In genomic region chr1:235145639-235146038, GRCh38 we compare ENCODE assay signal across 23 cellular contexts. TPM values are rescaled to one million over a fixed set of nuclear protein-coding genes. Genes with fewer than 3 reads are reported as not detected.
DNase-seq lines count a peak whose midpoint lies in the region; ATAC-seq, FAIRE-seq and TF ChIP-seq lines count a peak whose summit lies in the region.
"Had no signal": no experiment of that assay in that cellular context is flagged by ENCODE, and none has a peak within 500 bp of the region (broad histone marks: within the 10 kb centered on the region; RNA-seq: fewer than 3 reads in every experiment).

No MANE protein-coding gene starts in this region.

- H3K4me1 Mint-ChIP-seq in activated CD4-positive, alpha-beta T cell treated with anti-CD3 and anti-CD28 coated beads, Interleukin-2, amount 10 ng/mL, durations not matched to agents 24 days and 14 days = peaks cover 11% of the 10 kb centered on the region
- H3K4me1 Mint-ChIP-seq in endodermal cell (no peaks in the 10 kb centered on the region), neural progenitor cell (no peaks in the 10 kb centered on the region)

- no peaks in the 10 kb centered on the region for H3F3A ChIP-seq in neural progenitor cell (ENCODE audit: low read depth)

- peak; percentile 91 for ATAC-seq in HepG2
- ATAC-seq in right lobe of liver = no peak
- ATAC-seq in GM18868 (IDR thresholded peaks at IDR 0.05; ENCODE audit: unreplicated experiment) = no peak
- ATAC-seq: CD8-positive, alpha-beta T cell had no signal

- H3K36me3 ChIP-seq in HepG2 (replicated peaks in 1 of 2; ENCODE audit: control insufficient read depth in 1 of 2, insufficient read depth in 2 of 2, low read length in 2 of 2) (peaks cover 17 to 55% of the 10 kb centered on the region in 2 experiments), right lobe of liver (peaks cover 0 to 57% (median 19%) of the 10 kb centered on the region in 4 donors), endodermal cell (ENCODE audit: control insufficient read depth, insufficient read depth, low read length) (peaks cover 88% of the 10 kb centered on the region), thyroid gland (peaks cover 15 to 33% of the 10 kb centered on the region in 2 donors), neural progenitor cell (peaks cover 10% of the 10 kb centered on the region)

- TF ChIP-seq POLR2A in HepG2 (IDR thresholded peaks at IDR 0.05; ENCODE audit: insufficient read depth in 1 of 2, low read depth in 2 of 2, low read length in 2 of 2) (no peak), right lobe of liver (IDR thresholded peaks at IDR 0.05) (no peak), thyroid gland (IDR thresholded peaks at IDR 0.05) (no peak)

- POLR2A ChIA-PET in HepG2 (lab: Yijun Ruan, JAX) = interaction anchor here (1.1 to 2.5 kb wide), 4 partner anchors 8 to 16 kb away, joined by 3 to 9 read pairs (median 6); partner anchors contain the start of genes RBM34 and TOMM20

- in situ Hi-C loops in HepG2 (cut with HindIII; ENCODE audit: extremely low pct_ligation_motif_present, low pct_unique_long_range_greater_than_20kb) = no loop called here

- H3K27me3 ChIP-seq in HepG2 (ENCODE audit: control insufficient read depth in 1 of 2, insufficient read depth in 2 of 2, low read length in 2 of 2) (no peaks in the 10 kb centered on the region), right lobe of liver (no peaks in the 10 kb centered on the region), endodermal cell (ENCODE audit: control insufficient read depth, insufficient read depth, low read length, poor library complexity, severe bottlenecking) (no peaks in the 10 kb centered on the region), thyroid gland (no peaks in the 10 kb centered on the region), neural progenitor cell (no peaks in the 10 kb centered on the region)
- H3K27me3 ChIP-seq: BLaER1 treated with 17β-estradiol and CSF1 and Interleukin-3, amounts not matched to agents 10 nM and 100 nM had no signal

- peak overlapping the region; percentile 69 for H3K27ac Mint-ChIP-seq in activated CD4-positive, alpha-beta T cell treated with anti-CD3 and anti-CD28 coated beads, Interleukin-2, amount 10 ng/mL, durations not matched to agents 24 days and 14 days
- H3K27ac Mint-ChIP-seq in endodermal cell (peak overlapping the region; percentile 44), neural progenitor cell (no peak overlapping the region)
- H3K27ac Mint-ChIP-seq: B cell; CD4-positive, alpha-beta T cell; CD8-positive, alpha-beta T cell had no signal

- H3K4me3 ChIP-seq in HepG2 (replicated peaks in 1 of 3; ENCODE audit: insufficient read depth in 1 of 3, low read depth in 2 of 3, low read length in 3 of 3) = no peak overlapping the region
- no peak overlapping the region for H3K4me3 ChIP-seq in right lobe of liver
- H3K4me3 ChIP-seq in endodermal cell (ENCODE audit: low read length) = no peak overlapping the region
- H3K4me3 ChIP-seq in thyroid gland (replicated peaks in 1 of 3) = no peak overlapping the region
- no peak overlapping the region for H3K4me3 ChIP-seq in neural progenitor cell
- H3K4me3 ChIP-seq: A549; BLaER1 treated with 17β-estradiol and CSF1 and Interleukin-3, amounts not matched to agents 10 nM and 100 nM had no signal

- WGBS in HepG2 (ENCODE audit: low lambda C conversion rate) = 53% methylated on average over 6 of the region's 6 CpGs
- WGBS in right lobe of liver (ENCODE audit: insufficient coverage, low coverage, low lambda C conversion rate, missing lambda C conversion rate) = 84% methylated on average over 6 of the region's 6 CpGs
- WGBS in endodermal cell (ENCODE audit: insufficient coverage in 1 of 2, insufficient read length in 1 of 2), 2 experiments = 95 to 97% methylated on average over 5 to 6 of the region's 6 CpGs
- 55 to 64% methylated on average over 6 of the region's 6 CpGs for WGBS in thyroid gland, 2 donors

- intact Hi-C loops in activated CD4-positive, alpha-beta T cell treated with anti-CD3 and anti-CD28 coated beads, Interleukin-2, amount 10 ng/mL, durations not matched to agents 24 days and 14 days (cut with micrococcal nuclease) = no loop called here
- intact Hi-C loops in HepG2 (cut with micrococcal nuclease; ENCODE audit: unreplicated experiment) = no loop called here
- intact Hi-C loops in right lobe of liver (cut with DNase I) = no loop called here
- intact Hi-C loops in thyroid gland (cut with DNase I) = no loop called here

- H2AFZ ChIP-seq in HepG2 (ENCODE audit: low read length) (no peak overlapping the region), neural progenitor cell (replicated peaks) (no peak overlapping the region)

- no peaks in the 10 kb centered on the region for H3K9me3 Mint-ChIP-seq in activated CD4-positive, alpha-beta T cell treated with anti-CD3 and anti-CD28 coated beads, Interleukin-2, amount 10 ng/mL, durations not matched to agents 24 days and 14 days
- H3K9me3 Mint-ChIP-seq in endodermal cell (peaks cover 6% of the 10 kb centered on the region), neural progenitor cell (no peaks in the 10 kb centered on the region)
- H3K9me3 Mint-ChIP-seq: CD4-positive, alpha-beta T cell; CD8-positive, alpha-beta T cell had no signal

- H3K9ac ChIP-seq in HepG2 (ENCODE audit: insufficient read depth, low read depth, low read length) = no peak overlapping the region
- no peak overlapping the region for H3K9ac ChIP-seq in endodermal cell (ENCODE audit: extremely low read depth, low read length, poor library complexity, severe bottlenecking)
- no peak overlapping the region for H3K9ac ChIP-seq in neural progenitor cell
- H3K9ac ChIP-seq: BLaER1 treated with 17β-estradiol and CSF1 and Interleukin-3, amounts not matched to agents 10 nM and 100 nM had no signal

- H4K20me1 ChIP-seq in HepG2 (ENCODE audit: insufficient read depth, low read length) = no peaks in the 10 kb centered on the region
- H4K20me1 ChIP-seq in neural progenitor cell (ENCODE audit: low read depth) = no peaks in the 10 kb centered on the region

- H3K27ac ChIP-seq in HepG2 (ENCODE audit: extremely low read length, insufficient read depth, low read length) (peak overlapping the region; percentile 54), right lobe of liver (no peak overlapping the region), endodermal cell (ENCODE audit: low read depth, low read length) (no peak overlapping the region), thyroid gland (peak overlapping the region in 1 of 3 donors; percentile 52), neural progenitor cell (no peak overlapping the region)
- H3K27ac ChIP-seq: 22Rv1; A549; BLaER1 treated with 17β-estradiol and CSF1 and Interleukin-3, amounts not matched to agents 10 nM and 100 nM; C4-2B had no signal

- H3K4me2 ChIP-seq in HepG2 (ENCODE audit: low read depth, low read length) = peak overlapping the region; percentile 29; the same call in 1 of the 2 replicates
- no peak overlapping the region for H3K4me2 ChIP-seq in neural progenitor cell
- H3K4me2 ChIP-seq: A549; BLaER1 treated with 17β-estradiol and CSF1 and Interleukin-3, amounts not matched to agents 10 nM and 100 nM had no signal

- H3K27me3 Mint-ChIP-seq in activated CD4-positive, alpha-beta T cell treated with anti-CD3 and anti-CD28 coated beads, Interleukin-2, amount 10 ng/mL, durations not matched to agents 24 days and 14 days = no peaks in the 10 kb centered on the region
- no peaks in the 10 kb centered on the region for H3K27me3 Mint-ChIP-seq in endodermal cell (ENCODE audit: insufficient read depth)
- no peaks in the 10 kb centered on the region for H3K27me3 Mint-ChIP-seq in neural progenitor cell (ENCODE audit: insufficient read depth, low read depth)
- H3K27me3 Mint-ChIP-seq: B cell; CD4-positive, alpha-beta T cell had no signal

- peak; percentile 39 for FAIRE-seq in HepG2 (lab: Jason Lieb, UNC)
- FAIRE-seq: A549, D721Med, G401.6, GM19239 had no signal

- DNase-seq in activated CD4-positive, alpha-beta T cell treated with anti-CD3 and anti-CD28 coated beads, Interleukin-2, amount 10 ng/mL, durations not matched to agents 24 days and 14 days = no peak
- DNase-seq in activated CD4-positive, alpha-beta T cell treated with anti-CD3 and anti-CD28 coated beads for 4 hours = no peak
- DNase-seq in HepG2 (ENCODE audit: low spot score) (no peak), right lobe of liver (no peak), endodermal cell (no peak), thyroid gland (peak; percentile 73 to 74), neural progenitor cell (ENCODE audit: low spot score) (no peak)
- DNase-seq: AML-193; Caco-2; Calu3; CD4-positive, alpha-beta T cell; CD8-positive, alpha-beta T cell; DMS79 treated with DMSO at 0.1 percent for 48 hours; GF-D8 had no signal

- BruUV-seq in HepG2 (replicated peaks; lab: Mats Ljungman, UMichigan) = no TSS peak

- no peak overlapping the region for H3K4me3 Mint-ChIP-seq in activated CD4-positive, alpha-beta T cell treated with anti-CD3 and anti-CD28 coated beads, Interleukin-2, amount 10 ng/mL, durations not matched to agents 24 days and 14 days
- H3K4me3 Mint-ChIP-seq in endodermal cell = no peak overlapping the region
- H3K4me3 Mint-ChIP-seq in neural progenitor cell = no peak overlapping the region
- H3K4me3 Mint-ChIP-seq: B cell; CD4-positive, alpha-beta T cell; CD8-positive, alpha-beta T cell had no signal

- TF ChIP-seq RAD21 in HepG2 (CRISPR knock-in tag; IDR thresholded peaks at IDR 0.05) = no peak

- H3K9me3 ChIP-seq in HepG2 (ENCODE audit: low read length) (no peaks in the 10 kb centered on the region), right lobe of liver (no peaks in the 10 kb centered on the region), endodermal cell (ENCODE audit: control insufficient read depth, low read length) (peaks cover 6% of the 10 kb centered on the region), thyroid gland (no peaks in the 10 kb centered on the region), neural progenitor cell (ENCODE audit: low read depth) (no peaks in the 10 kb centered on the region)
- H3K9me3 ChIP-seq: A549, Caco-2 had no signal

- peaks cover 53% of the 10 kb centered on the region for H3K36me3 Mint-ChIP-seq in activated CD4-positive, alpha-beta T cell treated with anti-CD3 and anti-CD28 coated beads, Interleukin-2, amount 10 ng/mL, durations not matched to agents 24 days and 14 days (ENCODE audit: low read depth)
- peaks cover 85% of the 10 kb centered on the region for H3K36me3 Mint-ChIP-seq in endodermal cell (ENCODE audit: low read depth)
- H3K36me3 Mint-ChIP-seq in neural progenitor cell = peaks cover 31% of the 10 kb centered on the region

- TF ChIP-seq EP300 in HepG2 (IDR thresholded peaks at IDR 0.05; ENCODE audit: low read depth in 2 of 2, low read length in 2 of 2) (no peak), HepG2 (CRISPR knock-in tag; IDR thresholded peaks at IDR 0.05; ENCODE audit: borderline replicate concordance) (no peak)

- TF ChIP-seq CTCF in HepG2 (CRISPR knock-in tag; IDR thresholded peaks at IDR 0.05) = no peak
- TF ChIP-seq CTCF in right lobe of liver (IDR thresholded peaks at IDR 0.05) = no peak
- no peak for TF ChIP-seq CTCF in endodermal cell (conservative IDR thresholded peaks at IDR 0.05)
- no peak for TF ChIP-seq CTCF in thyroid gland (IDR thresholded peaks at IDR 0.05)
- no peak for TF ChIP-seq CTCF in neural progenitor cell (IDR thresholded peaks at IDR 0.05)

- H3K4me1 ChIP-seq in HepG2 (ENCODE audit: insufficient read depth, low read length) = peaks cover 14% of the 10 kb centered on the region
- no peaks in the 10 kb centered on the region for H3K4me1 ChIP-seq in right lobe of liver
- no peaks in the 10 kb centered on the region for H3K4me1 ChIP-seq in endodermal cell (ENCODE audit: control insufficient read depth, insufficient read depth, low read length)
- H3K4me1 ChIP-seq in thyroid gland = peaks cover 0 to 11% of the 10 kb centered on the region in 2 donors
- H3K4me1 ChIP-seq in neural progenitor cell = no peaks in the 10 kb centered on the region
- H3K4me1 ChIP-seq: A549; BLaER1 treated with 17β-estradiol and CSF1 and Interleukin-3, amounts not matched to agents 10 nM and 100 nM; Caco-2 had no signal

- CTCF ChIA-PET in HepG2 (lab: Yijun Ruan, JAX; ENCODE audit: low intra/inter-chr PET ratio, low total read pairs) = no interaction called here

- H3K79me2 ChIP-seq in HepG2 (ENCODE audit: insufficient read depth, low read length) (peaks cover 9% of the 10 kb centered on the region), neural progenitor cell (ENCODE audit: low read depth) (peaks cover 10% of the 10 kb centered on the region)

RNA-seq across cellular contexts. Expression of gene RBM34, which starts 15.4 kb away (rescaled TPM):
- 123 and 135 TPM in 2 replicates for total RNA-seq in activated CD4-positive, alpha-beta T cell treated with anti-CD3 and anti-CD28 coated beads, Interleukin-2, amount 10 ng/mL, durations not matched to agents 24 days and 14 days
- 73.0 and 105 TPM in 2 replicates for total RNA-seq in HepG2 (2016; rRNA removed; fragmentation: Illumina TruSeq; extraction: Trizol)
- 20.7 and 28.7 TPM in 2 replicates for total RNA-seq in HepG2 (2016; cell fraction: cytosol; rRNA removed; fragmentation: Illumina TruSeq; extraction: Trizol; ENCODE audit: low read depth)
- 75.9 and 117 TPM in 2 replicates for total RNA-seq in HepG2 (2016; cell fraction: insoluble cytoplasmic fraction; rRNA removed; fragmentation: Illumina TruSeq; extraction: Trizol)
- 40.3 and 46.0 TPM in 2 replicates for total RNA-seq in HepG2 (2016; cell fraction: membrane; rRNA removed; fragmentation: Illumina TruSeq; extraction: Trizol)
- 53.9 and 58.5 TPM in 2 replicates for total RNA-seq in HepG2 (2016; cell fraction: nucleus; rRNA removed; fragmentation: Illumina TruSeq; extraction: Trizol)
- polyA plus RNA-seq in HepG2 (2011; rRNA removed) = 29.5 and 34.7 TPM in 2 replicates
- polyA plus RNA-seq in HepG2 (2011; cell fraction: cytosol; rRNA removed) = 33.1 and 35.4 TPM in 2 replicates
- 17.2 and 19.6 TPM in 2 replicates for polyA plus RNA-seq in HepG2 (2011; cell fraction: nucleus; rRNA removed)
- polyA plus RNA-seq in HepG2 (2012) = 66.2 and 93.3 TPM in 2 replicates
- 25.6 and 27.5 TPM in 2 replicates for polyA plus RNA-seq in HepG2 (2016; cell fraction: cytosol; fragmentation: Illumina TruSeq; extraction: Trizol; ENCODE audit: low read depth)
- 124 and 129 TPM in 2 replicates for polyA plus RNA-seq in HepG2 (2016; cell fraction: insoluble cytoplasmic fraction; fragmentation: Illumina TruSeq; extraction: Trizol; ENCODE audit: low read depth)
- 42.1 and 46.7 TPM in 2 replicates for polyA plus RNA-seq in HepG2 (2016; cell fraction: membrane; fragmentation: Illumina TruSeq; extraction: Trizol; ENCODE audit: low read depth)
- 66.9 and 70.6 TPM in 2 replicates for polyA plus RNA-seq in HepG2 (2016; cell fraction: nucleus; fragmentation: Illumina TruSeq; extraction: Trizol; ENCODE audit: insufficient read depth, low read depth)
- polyA minus RNA-seq in HepG2 (2011; rRNA and poly(A)+ RNA removed; ENCODE audit: low replicate concordance) = 14.6 and 22.5 TPM in 2 replicates
- 9.6 and 17.9 TPM in 2 replicates for polyA minus RNA-seq in HepG2 (2011; cell fraction: cytosol; rRNA and poly(A)+ RNA removed)
- 50.9 and 51.7 TPM in 2 replicates for polyA minus RNA-seq in HepG2 (2011; cell fraction: nucleus; rRNA and poly(A)+ RNA removed)
- total RNA-seq in right lobe of liver = 10 to 100 TPM; 16.6 to 37.7 (median 24.7) TPM
- 100 to 1,000 TPM; 104 to 127 TPM for total RNA-seq in endodermal cell
- polyA plus RNA-seq in endodermal cell (2013, experiment 1 of 2) = 60.1 TPM
- 61.4 TPM for polyA plus RNA-seq in endodermal cell (2013, experiment 2 of 2)
- total RNA-seq in thyroid gland = 10 to 100 TPM; 25.4 to 67.9 (median 53.1) TPM
- 90.4 and 107 TPM in 2 replicates for total RNA-seq in neural progenitor cell (ENCODE audit: low replicate concordance)

RNA-seq across cellular contexts. Expression of gene TOMM20, which starts 17.0 kb away (rescaled TPM):
- 119 and 140 TPM in 2 replicates for total RNA-seq in activated CD4-positive, alpha-beta T cell treated with anti-CD3 and anti-CD28 coated beads, Interleukin-2, amount 10 ng/mL, durations not matched to agents 24 days and 14 days
- total RNA-seq in HepG2 (2016; rRNA removed; fragmentation: Illumina TruSeq; extraction: Trizol) = 138 and 153 TPM in 2 replicates
- 69.4 and 87.9 TPM in 2 replicates for total RNA-seq in HepG2 (2016; cell fraction: cytosol; rRNA removed; fragmentation: Illumina TruSeq; extraction: Trizol; ENCODE audit: low read depth)
- total RNA-seq in HepG2 (2016; cell fraction: insoluble cytoplasmic fraction; rRNA removed; fragmentation: Illumina TruSeq; extraction: Trizol) = 150 and 155 TPM in 2 replicates
- 161 and 181 TPM in 2 replicates for total RNA-seq in HepG2 (2016; cell fraction: membrane; rRNA removed; fragmentation: Illumina TruSeq; extraction: Trizol)
- 122 and 141 TPM in 2 replicates for total RNA-seq in HepG2 (2016; cell fraction: nucleus; rRNA removed; fragmentation: Illumina TruSeq; extraction: Trizol)
- 298 and 376 TPM in 2 replicates for polyA plus RNA-seq in HepG2 (2011; rRNA removed)
- polyA plus RNA-seq in HepG2 (2011; cell fraction: cytosol; rRNA removed) = 138 and 172 TPM in 2 replicates
- polyA plus RNA-seq in HepG2 (2011; cell fraction: nucleus; rRNA removed) = 48.3 and 58.7 TPM in 2 replicates
- polyA plus RNA-seq in HepG2 (2012) = 275 and 344 TPM in 2 replicates
- 107 and 127 TPM in 2 replicates for polyA plus RNA-seq in HepG2 (2016; cell fraction: cytosol; fragmentation: Illumina TruSeq; extraction: Trizol; ENCODE audit: low read depth)
- polyA plus RNA-seq in HepG2 (2016; cell fraction: insoluble cytoplasmic fraction; fragmentation: Illumina TruSeq; extraction: Trizol; ENCODE audit: low read depth) = 138 and 146 TPM in 2 replicates
- 182 and 204 TPM in 2 replicates for polyA plus RNA-seq in HepG2 (2016; cell fraction: membrane; fragmentation: Illumina TruSeq; extraction: Trizol; ENCODE audit: low read depth)
- polyA plus RNA-seq in HepG2 (2016; cell fraction: nucleus; fragmentation: Illumina TruSeq; extraction: Trizol; ENCODE audit: insufficient read depth, low read depth) = 192 and 196 TPM in 2 replicates
- 29.6 and 82.1 TPM in 2 replicates for polyA minus RNA-seq in HepG2 (2011; rRNA and poly(A)+ RNA removed; ENCODE audit: low replicate concordance)
- polyA minus RNA-seq in HepG2 (2011; cell fraction: cytosol; rRNA and poly(A)+ RNA removed) = 136 and 144 TPM in 2 replicates
- 77.8 and 97.8 TPM in 2 replicates for polyA minus RNA-seq in HepG2 (2011; cell fraction: nucleus; rRNA and poly(A)+ RNA removed)
- 10 to 100 TPM; 33.0 to 59.2 (median 42.7) TPM for total RNA-seq in right lobe of liver
- 100 to 1,000 TPM; 237 to 252 TPM for total RNA-seq in endodermal cell
- 237 TPM for polyA plus RNA-seq in endodermal cell (2013, experiment 1 of 2)
- 220 TPM for polyA plus RNA-seq in endodermal cell (2013, experiment 2 of 2)
- 100 to 1,000 TPM; 117 to 204 (median 157) TPM for total RNA-seq in thyroid gland
- total RNA-seq in neural progenitor cell (ENCODE audit: low replicate concordance) = 154 and 212 TPM in 2 replicates

Comparison
In these comparisons a context has a peak if more than half of its experiments do, and no peak if none do; other contexts are left out.
1. DNase-seq: peak in thyroid gland (2 of 2); none in activated CD4-positive, alpha-beta T cell treated with anti-CD3 and anti-CD28 coated beads, Interleukin-2, amount 10 ng/mL, durations not matched to agents 24 days and 14 days (single experiment), activated CD4-positive, alpha-beta T cell treated with anti-CD3 and anti-CD28 coated beads for 4 hours (0 of 2), HepG2 (single experiment), right lobe of liver (0 of 3), endodermal cell (single experiment) and neural progenitor cell (single experiment).